ENCODE assay signal across 10 cellular contexts in genomic region chr2:74181739-74182138, GRCh38. TPM values are rescaled to one million over a fixed set of nuclear protein-coding genes. Genes with fewer than 3 reads are reported as not detected.
DNase-seq lines count a peak whose midpoint lies in the region; ATAC-seq and TF ChIP-seq lines count a peak whose summit lies in the region.
"Had no signal": no experiment of that assay in that cellular context is flagged by ENCODE, and none has a peak within 500 bp of the region (broad histone marks: within the 10 kb centered on the region; RNA-seq: fewer than 3 reads in every experiment).

No MANE protein-coding gene starts in this region.

- H3K36me3 ChIP-seq in lower lobe of right lung: peaks cover 4% of the 10 kb centered on the region

- H3K4me1 Mint-ChIP-seq in activated naive CD4-positive, alpha-beta T cell treated with anti-CD3 and anti-CD28 coated beads for 36 hours (ENCODE audit: low read depth): peaks cover 33% of the 10 kb centered on the region

- no peaks in the 10 kb centered on the region for H3K27me3 ChIP-seq in lower lobe of right lung (ENCODE audit: low read depth)

- peaks cover 25% of the 10 kb centered on the region for H3K4me1 ChIP-seq in lower lobe of right lung

- no peaks in the 10 kb centered on the region for H3K27me3 Mint-ChIP-seq in activated naive CD4-positive, alpha-beta T cell treated with anti-CD3 and anti-CD28 coated beads for 36 hours (ENCODE audit: low read depth)
- H3K27me3 Mint-ChIP-seq: T-cell had no signal

- H3K27ac Mint-ChIP-seq in activated naive CD4-positive, alpha-beta T cell treated with anti-CD3 and anti-CD28 coated beads for 36 hours: no peak overlapping the region
- H3K27ac Mint-ChIP-seq: T-cell had no signal

- no peaks in the 10 kb centered on the region for H3K9me3 ChIP-seq in lower lobe of right lung
- H3K9me3 ChIP-seq: Caco-2 had no signal

- ATAC-seq in HG03442 (IDR thresholded peaks at IDR 0.05; ENCODE audit: unreplicated experiment) (peak; percentile 24), lower lobe of right lung (peak; percentile 2 to 63), HG03139 (IDR thresholded peaks at IDR 0.05; ENCODE audit: unreplicated experiment) (no peak)
- ATAC-seq: T-cell had no signal

- H3K4me3 ChIP-seq in lower lobe of right lung: no peak overlapping the region

- DNase-seq in activated naive CD4-positive, alpha-beta T cell treated with anti-CD3 and anti-CD28 coated beads for 36 hours: peak; percentile 13
- no peak for DNase-seq in activated naive CD4-positive, alpha-beta T cell treated with anti-CD3 and anti-CD28 coated beads, Interleukin-2, amount 50 U/mL, for 16 hours
- DNase-seq in SK-N-DZ (ENCODE audit: low spot score) (peak; percentile 67), lower lobe of right lung (peak; percentile 65), NCI-H748 (lab: John Stamatoyannopoulos, UW; ENCODE audit: unreplicated experiment) (no peak), RWPE1 (ENCODE audit: low spot score) (no peak)

- POLR2A ChIA-PET in RWPE1 (lab: Yijun Ruan, JAX; ENCODE audit: low non-redundant PET): interaction anchor here (0.6 kb wide), 1 partner anchor 11 kb away, joined by 4 read pairs; no protein-coding TSS in a partner anchor

- intact Hi-C loops in activated naive CD4-positive, alpha-beta T cell treated with anti-CD3 and anti-CD28 coated beads for 36 hours (cut with micrococcal nuclease): no loop called here
- intact Hi-C loops in lower lobe of right lung (cut with DNase I): no loop called here

- no peaks in the 10 kb centered on the region for H3K9me3 Mint-ChIP-seq in activated naive CD4-positive, alpha-beta T cell treated with anti-CD3 and anti-CD28 coated beads for 36 hours
- H3K9me3 Mint-ChIP-seq: T-cell had no signal

- H3K27ac ChIP-seq in lower lobe of right lung: peak overlapping the region; percentile 60
- H3K27ac ChIP-seq in RWPE1: no peak overlapping the region

- CTCF ChIA-PET in activated naive CD4-positive, alpha-beta T cell treated with anti-CD3 and anti-CD28 coated beads for 36 hours (lab: Charles Lee): interaction anchor here (0.5 to 0.7 kb wide), 3 partner anchors 19 to 620 kb away, joined by 3 to 5 read pairs (median 5); no protein-coding TSS in a partner anchor
- CTCF ChIA-PET in RWPE1 (lab: Yijun Ruan, JAX): no interaction called here

- TF ChIP-seq CTCF in lower lobe of right lung (IDR thresholded peaks at IDR 0.05) (no peak), RWPE1 (conservative IDR thresholded peaks at IDR 0.05; ENCODE audit: low read depth) (no peak)

- peaks cover 6% of the 10 kb centered on the region for H3K36me3 Mint-ChIP-seq in activated naive CD4-positive, alpha-beta T cell treated with anti-CD3 and anti-CD28 coated beads for 36 hours (ENCODE audit: low read depth)

- no peak overlapping the region for H3K4me3 Mint-ChIP-seq in activated naive CD4-positive, alpha-beta T cell treated with anti-CD3 and anti-CD28 coated beads for 36 hours
- H3K4me3 Mint-ChIP-seq: T-cell had no signal

RNA-seq across cellular contexts. Expression of gene MOB1A, which starts 3.1 kb away (rescaled TPM):
- 100 to 1,000 TPM; 129 to 131 TPM for total RNA-seq in activated naive CD4-positive, alpha-beta T cell treated with anti-CD3 and anti-CD28 coated beads for 36 hours
- 42.2 and 50.9 TPM in 2 replicates for polyA plus RNA-seq in SK-N-DZ (2014; cell fraction: cytosol; rRNA removed)
- polyA plus RNA-seq in SK-N-DZ (2014; cell fraction: nucleus; rRNA removed): 10.6 and 31.7 TPM in 2 replicates
- 146 TPM for total RNA-seq in lower lobe of right lung

RNA-seq across cellular contexts. Expression of gene MTHFD2, which starts 16.7 kb away (rescaled TPM):
- total RNA-seq in activated naive CD4-positive, alpha-beta T cell treated with anti-CD3 and anti-CD28 coated beads for 36 hours: 100 to 1,000 TPM; 683 to 692 TPM
- 271 and 312 TPM in 2 replicates for polyA plus RNA-seq in SK-N-DZ (2014; cell fraction: cytosol; rRNA removed)
- 109 and 143 TPM in 2 replicates for polyA plus RNA-seq in SK-N-DZ (2014; cell fraction: nucleus; rRNA removed)
- total RNA-seq in lower lobe of right lung: 54.7 TPM

RNA-seq across cellular contexts. Expression of gene BOLA3, which starts 34.0 kb away (rescaled TPM):
- total RNA-seq in activated naive CD4-positive, alpha-beta T cell treated with anti-CD3 and anti-CD28 coated beads for 36 hours: 100 to 1,000 TPM; 103 to 112 TPM
- polyA plus RNA-seq in SK-N-DZ (2014; cell fraction: cytosol; rRNA removed): 87.8 and 89.7 TPM in 2 replicates
- polyA plus RNA-seq in SK-N-DZ (2014; cell fraction: nucleus; rRNA removed): 43.4 and 51.8 TPM in 2 replicates
- total RNA-seq in lower lobe of right lung: 19.6 TPM

Comparison
In these comparisons a context has a peak if more than half of its experiments do, and no peak if none do; other contexts are left out.
1. DNase-seq: peak in activated naive CD4-positive, alpha-beta T cell treated with anti-CD3 and anti-CD28 coated beads for 36 hours (single experiment), SK-N-DZ (single experiment) and lower lobe of right lung (single experiment); none in activated naive CD4-positive, alpha-beta T cell treated with anti-CD3 and anti-CD28 coated beads, Interleukin-2, amount 50 U/mL, for 16 hours (single experiment), NCI-H748 (single experiment) and RWPE1 (single experiment).
2. RNA of gene MTHFD2, which starts 16.7 kb away (total RNA-seq): 683 to 692 TPM in activated naive CD4-positive, alpha-beta T cell treated with anti-CD3 and anti-CD28 coated beads for 36 hours; 54.7 TPM in lower lobe of right lung (single experiment); every median in the first group is over 10 times any median in the second.